Comparison of ENCODE assay signal across 1 cellular context in genomic region chr9:129108083-129108804, GRCh38.
TF ChIP-seq lines count a peak whose summit lies in the region.

No MANE protein-coding gene starts in this region.

TF ChIP-seq in IMR-90, 13 proteins besides CTCF, POLR2A, EP300 and RAD21:
- TF ChIP-seq MXI1 (IDR thresholded peaks at IDR 0.05; ENCODE audit: borderline replicate concordance, low read depth, low read length) (no peak), CHD1 (IDR thresholded peaks at IDR 0.05; ENCODE audit: low read depth, low read length) (no peak), CEBPB (IDR thresholded peaks at IDR 0.05; ENCODE audit: low read depth, low read length) (no peak), MAZ (IDR thresholded peaks at IDR 0.05; ENCODE audit: borderline replicate concordance, low read depth, low read length) (no peak), USF2 (IDR thresholded peaks at IDR 0.05; ENCODE audit: low read depth, low read length) (no peak), SMC3 (IDR thresholded peaks at IDR 0.05; ENCODE audit: low read depth, low read length) (no peak)
